Comparison of ENCODE assay signal across 12 cellular contexts in genomic region chr2:19574788-19575260, GRCh38.
DNase-seq lines count a peak whose midpoint lies in the region; ATAC-seq, FAIRE-seq and TF ChIP-seq lines count a peak whose summit lies in the region.
"Had no signal": no experiment of that assay in that cellular context is flagged by ENCODE, and none has a peak within 500 bp of the region (broad histone marks: within the 10 kb centered on the region; RNA-seq: fewer than 3 reads in every experiment).

No MANE protein-coding gene starts in this region.

- TF ChIP-seq POLR2A in H1 (IDR thresholded peaks at IDR 0.05; ENCODE audit: control extremely low read depth in 1 of 2, low read depth in 2 of 2, low read length in 2 of 2): no peak
- TF ChIP-seq POLR2A in GM12892 (IDR thresholded peaks at IDR 0.05; ENCODE audit: low read depth, low read length): no peak
- no peak for TF ChIP-seq POLR2A in GM18505 (IDR thresholded peaks at IDR 0.05; ENCODE audit: borderline replicate concordance, extremely low read depth, insufficient read depth, insufficient read length)

- H2AK5ac ChIP-seq in H1 (ENCODE audit: low read depth, low read length): no peak overlapping the region

- H3K27me3 Mint-ChIP-seq in mesothelial cell of epicardium (ENCODE audit: low read depth): peaks cover 17% of the 10 kb centered on the region

- H2BK20ac ChIP-seq in H1 (ENCODE audit: low read length): 0 out of 2 replicates have a peak overlapping the region, but pooled peaks have one; percentile 21

- no peak overlapping the region for H2BK5ac ChIP-seq in H1 (ENCODE audit: low read depth, low read length)

- POLR2A ChIA-PET in H1 (lab: Charles Lee; ENCODE audit: partially characterized antibody): no interaction called here
- POLR2A ChIA-PET in PC-3 (lab: Charles Lee; ENCODE audit: unreplicated experiment): no interaction called here

- H3K56ac ChIP-seq in H1 (replicated peaks; ENCODE audit: insufficient read length, low read depth, low read length): no peak overlapping the region

- intact Hi-C loops in PC-3 (cut with micrococcal nuclease): no loop called here

- no peak overlapping the region for H3K4me3 Mint-ChIP-seq in mesothelial cell of epicardium
- H3K4me3 Mint-ChIP-seq: CD4-positive, CD25-positive, alpha-beta regulatory T cell had no signal

- no peak overlapping the region for H2BK12ac ChIP-seq in H1 (ENCODE audit: low read depth, low read length)

- H4K5ac ChIP-seq in H1 (ENCODE audit: insufficient read length, low read depth, low read length): no peak overlapping the region

- H4K20me1 ChIP-seq in H1 (replicated peaks in 1 of 2; ENCODE audit: control insufficient read depth in 1 of 2, insufficient read depth in 2 of 2, low read length in 2 of 2): no peaks in the 10 kb centered on the region
- H4K20me1 ChIP-seq in PC-3 (ENCODE audit: low read length): no peaks in the 10 kb centered on the region

- no peak for TF ChIP-seq RAD21 in H1 (IDR thresholded peaks at IDR 0.05 in 1 of 2, conservative IDR thresholded peaks at IDR 0.05 in 1 of 2; ENCODE audit: low read depth in 2 of 2, low read length in 2 of 2)

- no peaks in the 10 kb centered on the region for H3F3A ChIP-seq in PC-3 (ENCODE audit: low read length, unreplicated experiment)

- H3K4me1 ChIP-seq in H1 (replicated peaks in 1 of 4; ENCODE audit: control insufficient read depth in 3 of 4, insufficient read depth in 4 of 4, low read length in 3 of 4): no peaks in the 10 kb centered on the region
- peaks cover 53% of the 10 kb centered on the region for H3K4me1 ChIP-seq in PC-3 (ENCODE audit: insufficient read depth, low read length)

- CTCF ChIA-PET in H1 (lab: Charles Lee; ENCODE audit: partially characterized antibody) (interaction anchor here (0.7 to 2.0 kb wide), 2 partner anchors 24 to 286 kb away, joined by 3 to 5 read pairs; no protein-coding TSS in a partner anchor), PC-3 (lab: Charles Lee) (no interaction called here)

- no peak overlapping the region for H2BK120ac ChIP-seq in H1 (replicated peaks; ENCODE audit: low read depth, low read length)

- H3K4me1 Mint-ChIP-seq in mesothelial cell of epicardium: peaks cover 43% of the 10 kb centered on the region
- H3K4me1 Mint-ChIP-seq: CD4-positive, CD25-positive, alpha-beta regulatory T cell had no signal

- H3K27me3 ChIP-seq in H1 (replicated peaks in 1 of 4; ENCODE audit: control insufficient read depth in 3 of 4, extremely low read depth in 1 of 4, insufficient read depth in 3 of 4, low read length in 3 of 4): no peaks in the 10 kb centered on the region
- H3K27me3 ChIP-seq in PC-3 (ENCODE audit: low read length): no peaks in the 10 kb centered on the region
- H3K27me3 ChIP-seq: esophagus squamous epithelium had no signal

- no peak overlapping the region for H3K27ac ChIP-seq in H1 (ENCODE audit: low read depth, low read length)
- no peak overlapping the region for H3K27ac ChIP-seq in PC-3 (ENCODE audit: low read length)
- H3K27ac ChIP-seq: esophagus squamous epithelium had no signal

- ATAC-seq in PC-3 (no peak), HG03108 (IDR thresholded peaks at IDR 0.05; ENCODE audit: unreplicated experiment) (no peak), GM18505 (IDR thresholded peaks at IDR 0.05; ENCODE audit: unreplicated experiment) (no peak)

- TF ChIP-seq CTCF in H1 (IDR thresholded peaks at IDR 0.05; ENCODE audit: control extremely low read depth in 1 of 3, insufficient read depth in 1 of 3, low read depth in 1 of 3, low read length in 3 of 3): no peak
- TF ChIP-seq CTCF in mesothelial cell of epicardium (IDR thresholded peaks at IDR 0.05; ENCODE audit: unreplicated experiment): no peak
- TF ChIP-seq CTCF in PC-3 (conservative IDR thresholded peaks at IDR 0.05; ENCODE audit: low read depth, low read length): no peak

- no peaks in the 10 kb centered on the region for H3K36me3 ChIP-seq in H1 (ENCODE audit: control insufficient read depth in 2 of 4, insufficient read depth in 4 of 4, low read length in 3 of 4)
- H3K36me3 ChIP-seq in PC-3 (ENCODE audit: low read depth, low read length): no peaks in the 10 kb centered on the region
- H3K36me3 ChIP-seq: esophagus squamous epithelium had no signal

- no peak overlapping the region for H3K23ac ChIP-seq in H1 (ENCODE audit: insufficient read length)

- H3K14ac ChIP-seq in H1 (ENCODE audit: insufficient read length): no peak overlapping the region

- BruUV-seq in PC-3 (replicated peaks; lab: Mats Ljungman, UMichigan): no TSS peak

- no peak overlapping the region for H4K8ac ChIP-seq in H1 (ENCODE audit: extremely low read depth, insufficient read depth, low read length)

- H3K9ac ChIP-seq in H1 (replicated peaks in 1 of 4; ENCODE audit: extremely low read depth in 1 of 4, low read depth in 3 of 4, low read length in 3 of 4) (no peak overlapping the region; a peak in 1 of 7 replicates), PC-3 (ENCODE audit: low read length) (no peak overlapping the region)

- no peak overlapping the region for H3K18ac ChIP-seq in H1 (ENCODE audit: extremely low read depth, low read length)

- H3K4me3 ChIP-seq in H1 (ENCODE audit: extremely low read depth in 1 of 4, insufficient read depth in 2 of 4, low read depth in 3 of 4, low read length in 4 of 4) (no peak overlapping the region), PC-3 (ENCODE audit: low read length) (no peak overlapping the region)
- H3K4me3 ChIP-seq: esophagus squamous epithelium had no signal

- FAIRE-seq in H1 (lab: Jason Lieb, UNC): no peak
- FAIRE-seq in GM12892 (lab: Jason Lieb, UNC): no peak

- H2AFZ ChIP-seq in H1 (ENCODE audit: low read length) (no peak overlapping the region), PC-3 (ENCODE audit: low read length) (no peak overlapping the region)

- H2BK15ac ChIP-seq in H1 (ENCODE audit: low read length): no peak overlapping the region

- 87% methylated on average over 5 of the region's 5 CpGs; no CpG with 5 or more reads in 1 of the 2 experiments for WGBS in H1 (ENCODE audit: extremely low coverage in 1 of 2, insufficient coverage in 1 of 2, insufficient read length in 1 of 2, insufficient replicate concordance in 2 of 2, low coverage in 1 of 2, low lambda C conversion rate in 2 of 2, missing lambda C conversion rate in 1 of 2), 2 experiments

- no peaks in the 10 kb centered on the region for H3K36me3 Mint-ChIP-seq in mesothelial cell of epicardium
- H3K36me3 Mint-ChIP-seq: CD4-positive, CD25-positive, alpha-beta regulatory T cell had no signal

- H3K9me3 ChIP-seq in H1 (ENCODE audit: insufficient read depth in 2 of 2, low read depth in 1 of 2, low read length in 1 of 2) (no peaks in the 10 kb centered on the region), PC-3 (ENCODE audit: low read length) (no peaks in the 10 kb centered on the region)
- H3K9me3 ChIP-seq: esophagus squamous epithelium had no signal

- no peak overlapping the region for H3K4me2 ChIP-seq in H1 (ENCODE audit: insufficient read depth in 1 of 2, low read depth in 2 of 2, low read length in 2 of 2)
- H3K4me2 ChIP-seq in PC-3 (ENCODE audit: low read length): no peak overlapping the region

- no peak overlapping the region for H3K4ac ChIP-seq in H1 (replicated peaks; ENCODE audit: insufficient read length, low read depth, low read length)

- no peak for TF ChIP-seq EP300 in H1 (IDR thresholded peaks at IDR 0.05; ENCODE audit: borderline replicate concordance in 1 of 2, low read depth in 2 of 2, low read length in 2 of 2)

- no peaks in the 10 kb centered on the region for H3K79me2 ChIP-seq in H1 (ENCODE audit: control insufficient read depth in 1 of 2, insufficient read depth in 2 of 2, low read length in 2 of 2)
- no peaks in the 10 kb centered on the region for H3K79me2 ChIP-seq in PC-3 (ENCODE audit: low read length)

- H3K27ac Mint-ChIP-seq in mesothelial cell of epicardium: peak overlapping the region; percentile 49
- H3K27ac Mint-ChIP-seq: CD4-positive, CD25-positive, alpha-beta regulatory T cell had no signal

- H4K91ac ChIP-seq in H1 (replicated peaks; ENCODE audit: insufficient read length, low read length): no peak overlapping the region

- H3K9me2 ChIP-seq in PC-3 (replicated peaks; ENCODE audit: low read length): no peaks in the 10 kb centered on the region

- H3K79me1 ChIP-seq in H1 (ENCODE audit: low read depth, low read length): no peaks in the 10 kb centered on the region

- DNase-seq in AG08396 (ENCODE audit: low spot score) (peak; percentile 54), NCI-H1417 treated with DMSO at 0.1 percent for 48 hours (lab: John Stamatoyannopoulos, UW) (peak; percentile 14), H1 (ENCODE audit: low read depth in 1 of 2, low spot score in 2 of 2) (no peak), mesothelial cell of epicardium (ENCODE audit: low spot score in 2 of 2, unreplicated experiment in 2 of 2) (peak; percentile 22 to 42), PC-3 (no peak), GM12892 (ENCODE audit: insufficient read length) (no peak)
- DNase-seq: CD4-positive, CD25-positive, alpha-beta regulatory T cell; esophagus squamous epithelium; NCI-H1105 treated with DMSO at 0.1 percent for 48 hours; T-helper 9 cell had no signal

- no peaks in the 10 kb centered on the region for H3K9me3 Mint-ChIP-seq in mesothelial cell of epicardium
- H3K9me3 Mint-ChIP-seq: CD4-positive, CD25-positive, alpha-beta regulatory T cell had no signal

- H3K23me2 ChIP-seq in H1 (ENCODE audit: low read depth, low read length): no peaks in the 10 kb centered on the region; the same call in 1 of the 2 replicates

TF ChIP-seq in H1, 55 proteins besides CTCF, POLR2A, EP300 and RAD21:
- TF ChIP-seq RBBP5 (IDR thresholded peaks at IDR 0.05; ENCODE audit: borderline replicate concordance, low read depth, low read length) (no peak), CTBP2 (IDR thresholded peaks at IDR 0.05; ENCODE audit: borderline replicate concordance, insufficient read depth, insufficient read length, low read length) (no peak)

Comparison
In these comparisons a context has a peak if more than half of its experiments do, and no peak if none do; other contexts are left out.
1. DNase-seq: peak in AG08396 (single experiment), NCI-H1417 treated with DMSO at 0.1 percent for 48 hours (single experiment) and mesothelial cell of epicardium (2 of 2); none in H1 (0 of 2), PC-3 (single experiment) and GM12892 (single experiment).